ENCODE assay signal across 8 cellular contexts in genomic region chr4:128385683-128386304, GRCh38.
DNase-seq lines count a peak whose midpoint lies in the region; ATAC-seq and TF ChIP-seq lines count a peak whose summit lies in the region.

No MANE protein-coding gene starts in this region.

- CTCF ChIA-PET in Caco-2 (lab: Charles Lee): no interaction called here

- H3K27me3 Mint-ChIP-seq in Caco-2 (ENCODE audit: insufficient read depth, unreplicated experiment): no peaks in the 10 kb centered on the region

- peaks cover 32% of the 10 kb centered on the region for H3K4me1 ChIP-seq in Caco-2

- POLR2A ChIA-PET in Caco-2 (lab: Charles Lee): no interaction called here

- no peaks in the 10 kb centered on the region for H3K9me3 Mint-ChIP-seq in Caco-2 (ENCODE audit: unreplicated experiment)

- intact Hi-C loops in Caco-2 (cut with micrococcal nuclease; ENCODE audit: unreplicated experiment): loop anchor here (2.0 kb wide), 1 partner anchor 43 kb away; no protein-coding TSS in a partner anchor

- no peak overlapping the region for H3K4me3 Mint-ChIP-seq in Caco-2 (ENCODE audit: unreplicated experiment)

- H3K4me1 Mint-ChIP-seq in Caco-2 (ENCODE audit: low read depth, unreplicated experiment): peaks cover 8% of the 10 kb centered on the region

- DNase-seq in NCI-H345 treated with DMSO at 0.1 percent for 48 hours (lab: John Stamatoyannopoulos, UW; ENCODE audit: unreplicated experiment): peak; percentile 46
- no peak for DNase-seq in epithelial cell of proximal tubule (ENCODE audit: low read depth)
- DNase-seq in renal cortical epithelial cell (ENCODE audit: low read depth): peak; percentile 92
- no peak for DNase-seq in Caco-2
- no peak for DNase-seq in amniotic stem cell (lab: John Stamatoyannopoulos, UW)
- DNase-seq in RKO (ENCODE audit: low spot score): no peak

- peaks cover under 1% of the 10 kb centered on the region for H3K36me3 Mint-ChIP-seq in Caco-2 (ENCODE audit: insufficient read depth, unreplicated experiment)

- 0 out of 2 replicates have a peak, but pooled peaks cover 8% of the 10 kb centered on the region for H3K9me3 ChIP-seq in Caco-2

- ATAC-seq in GM18519 (IDR thresholded peaks at IDR 0.05; ENCODE audit: low FRiP score, unreplicated experiment) (peak; percentile 67), GM18498 (IDR thresholded peaks at IDR 0.05; ENCODE audit: unreplicated experiment) (no peak)

- TF ChIP-seq CTCF in epithelial cell of proximal tubule (conservative IDR thresholded peaks at IDR 0.05; ENCODE audit: low read depth, low read length): peak; percentile 48
- no peak for TF ChIP-seq CTCF in Caco-2 (IDR thresholded peaks at IDR 0.05; ENCODE audit: insufficient read depth in 1 of 2, low read depth in 1 of 2, low read length in 1 of 2, severe bottlenecking in 1 of 2, unreplicated experiment in 1 of 2)

- H3K27me3 ChIP-seq in Caco-2 (replicated peaks; ENCODE audit: control insufficient read depth, insufficient read depth, low read length): no peaks in the 10 kb centered on the region

- no peak overlapping the region for H3K4me3 ChIP-seq in epithelial cell of proximal tubule (ENCODE audit: low read depth, low read length)
- H3K4me3 ChIP-seq in Caco-2 (ENCODE audit: low read depth, low read length): no peak overlapping the region

- no TSS peak for BruUV-seq in Caco-2 (replicated peaks; lab: Mats Ljungman, UMichigan)

- H3K36me3 ChIP-seq in Caco-2 (ENCODE audit: control insufficient read depth, insufficient read depth, low read length): no peaks in the 10 kb centered on the region

- H3K27ac Mint-ChIP-seq in Caco-2 (ENCODE audit: unreplicated experiment): no peak overlapping the region

Comparison
In these comparisons a context has a peak if more than half of its experiments do, and no peak if none do; other contexts are left out.
1. DNase-seq: peak in NCI-H345 treated with DMSO at 0.1 percent for 48 hours (single experiment) and renal cortical epithelial cell (single experiment); none in epithelial cell of proximal tubule (single experiment), Caco-2 (0 of 2), amniotic stem cell (single experiment) and RKO (single experiment).